Comparison of ENCODE assay signal across 20 cellular contexts in genomic region chr13:44448875-44449274, GRCh38.
"Had no signal": no experiment of that assay in that cellular context is flagged by ENCODE, and none has a peak within 500 bp of the region (broad histone marks: within the 10 kb centered on the region; RNA-seq: fewer than 3 reads in every experiment).

No MANE protein-coding gene starts in this region.

- H3K4me3 ChIP-seq: K562, PC-9 had no signal

- H3K27ac Mint-ChIP-seq: activated CD4-positive, alpha-beta memory T cell treated with anti-CD3 and anti-CD28 coated beads, Interleukin-2, amount 10 ng/mL, durations not matched to agents 7 days and 5 days; activated CD4-positive, alpha-beta T cell treated with anti-CD3 and anti-CD28 coated beads, Interleukin-2, amount 10 ng/mL, durations not matched to agents 7 days and 5 days; activated naive CD4-positive, alpha-beta T cell treated with anti-CD3 and anti-CD28 coated beads, Interleukin-2, amount 10 ng/mL, durations not matched to agents 7 days and 5 days; activated naive CD8-positive, alpha-beta T cell treated with anti-CD3 and anti-CD28 coated beads for 36 hours; activated T-helper 2 cell treated with anti-CD3 and anti-CD28 coated beads, Interferon-gamma antibody, Interleukin-2, Interleukin-4, amounts not matched to agents 10 μg/mL and 5 μg/mL and 100 μg/mL, durations not matched to agents 14 hours and 24 hours and 36 hours; T-helper 1 cell treated with Interleukin-12 subunit alpha and Interleukin-12 subunit beta and Interleukin-4 antibody, amounts not matched to agents 30 μg/mL and 1 μg/mL, for 36 hours had no signal

- H3K4me1 Mint-ChIP-seq: activated CD4-positive, alpha-beta memory T cell treated with anti-CD3 and anti-CD28 coated beads, Interleukin-2, amount 10 ng/mL, durations not matched to agents 7 days and 5 days; activated CD4-positive, alpha-beta T cell treated with anti-CD3 and anti-CD28 coated beads, Interleukin-2, amount 10 ng/mL, durations not matched to agents 7 days and 5 days; activated naive CD4-positive, alpha-beta T cell treated with anti-CD3 and anti-CD28 coated beads, Interleukin-2, amount 10 ng/mL, durations not matched to agents 7 days and 5 days; activated naive CD8-positive, alpha-beta T cell treated with anti-CD3 and anti-CD28 coated beads for 36 hours had no signal

- ATAC-seq: K562 had no signal

- H3K9me3 Mint-ChIP-seq: activated CD4-positive, alpha-beta memory T cell treated with anti-CD3 and anti-CD28 coated beads, Interleukin-2, amount 10 ng/mL, durations not matched to agents 7 days and 5 days; activated CD4-positive, alpha-beta T cell treated with anti-CD3 and anti-CD28 coated beads, Interleukin-2, amount 10 ng/mL, durations not matched to agents 7 days and 5 days; activated naive CD4-positive, alpha-beta T cell treated with anti-CD3 and anti-CD28 coated beads, Interleukin-2, amount 10 ng/mL, durations not matched to agents 7 days and 5 days; activated naive CD8-positive, alpha-beta T cell treated with anti-CD3 and anti-CD28 coated beads for 36 hours; activated T-helper 2 cell treated with anti-CD3 and anti-CD28 coated beads, Interferon-gamma antibody, Interleukin-2, Interleukin-4, amounts not matched to agents 10 μg/mL and 5 μg/mL and 100 μg/mL, durations not matched to agents 14 hours and 24 hours and 36 hours; T-helper 1 cell treated with Interleukin-12 subunit alpha and Interleukin-12 subunit beta and Interleukin-4 antibody, amounts not matched to agents 30 μg/mL and 1 μg/mL, for 36 hours had no signal

- H3K4me3 Mint-ChIP-seq: activated CD4-positive, alpha-beta memory T cell treated with anti-CD3 and anti-CD28 coated beads, Interleukin-2, amount 10 ng/mL, durations not matched to agents 7 days and 5 days; activated CD4-positive, alpha-beta T cell treated with anti-CD3 and anti-CD28 coated beads, Interleukin-2, amount 10 ng/mL, durations not matched to agents 7 days and 5 days; activated naive CD4-positive, alpha-beta T cell treated with anti-CD3 and anti-CD28 coated beads, Interleukin-2, amount 10 ng/mL, durations not matched to agents 7 days and 5 days; activated naive CD8-positive, alpha-beta T cell treated with anti-CD3 and anti-CD28 coated beads for 36 hours; T-helper 1 cell treated with Interleukin-12 subunit alpha and Interleukin-12 subunit beta and Interleukin-4 antibody, amounts not matched to agents 30 μg/mL and 1 μg/mL, for 36 hours had no signal

- H2AFZ ChIP-seq: PC-9 had no signal

- DNase-seq: activated CD4-positive, alpha-beta memory T cell treated with anti-CD3 and anti-CD28 coated beads, Interleukin-2, amount 10 ng/mL, durations not matched to agents 7 days and 5 days; activated CD4-positive, alpha-beta T cell treated with anti-CD3 and anti-CD28 coated beads, Interleukin-2, amount 10 ng/mL, durations not matched to agents 7 days and 5 days; activated CD4-positive, CD25-positive, alpha-beta regulatory T cell; activated gamma-delta T cell treated with Interleukin-2 at 50 U/mL for 16 hours; activated naive CD4-positive, alpha-beta T cell treated with anti-CD3 and anti-CD28 coated beads, Interleukin-2, amount 10 ng/mL, durations not matched to agents 7 days and 5 days; activated naive CD8-positive, alpha-beta T cell treated with anti-CD3 and anti-CD28 coated beads for 36 hours; activated T-cell treated with anti-CD3 and anti-CD28 coated beads for 4 hours; activated T-cell treated with anti-CD3 and anti-CD28 coated beads, Interleukin-2, amount 50 U/mL, for 48 hours; Kasumi-1; NCI-H1105 treated with DMSO at 0.1 percent for 48 hours; NCI-H146; NCI-H187 treated with DMSO at 0.1 percent for 48 hours; NCI-H2081 treated with DMSO at 0.1 percent for 48 hours; NCI-H446; NCI-H524; PC-9; SHP77 treated with DMSO at 0.1 percent for 48 hours had no signal

- H3K36me3 Mint-ChIP-seq: activated naive CD4-positive, alpha-beta T cell treated with anti-CD3 and anti-CD28 coated beads, Interleukin-2, amount 10 ng/mL, durations not matched to agents 7 days and 5 days; activated naive CD8-positive, alpha-beta T cell treated with anti-CD3 and anti-CD28 coated beads for 36 hours had no signal

- H3K4me2 ChIP-seq: PC-9 had no signal

- H3K27me3 Mint-ChIP-seq: activated naive CD8-positive, alpha-beta T cell treated with anti-CD3 and anti-CD28 coated beads for 36 hours had no signal
